Comparison of ENCODE assay signal across 11 cellular contexts in the genomic region with DNA sequence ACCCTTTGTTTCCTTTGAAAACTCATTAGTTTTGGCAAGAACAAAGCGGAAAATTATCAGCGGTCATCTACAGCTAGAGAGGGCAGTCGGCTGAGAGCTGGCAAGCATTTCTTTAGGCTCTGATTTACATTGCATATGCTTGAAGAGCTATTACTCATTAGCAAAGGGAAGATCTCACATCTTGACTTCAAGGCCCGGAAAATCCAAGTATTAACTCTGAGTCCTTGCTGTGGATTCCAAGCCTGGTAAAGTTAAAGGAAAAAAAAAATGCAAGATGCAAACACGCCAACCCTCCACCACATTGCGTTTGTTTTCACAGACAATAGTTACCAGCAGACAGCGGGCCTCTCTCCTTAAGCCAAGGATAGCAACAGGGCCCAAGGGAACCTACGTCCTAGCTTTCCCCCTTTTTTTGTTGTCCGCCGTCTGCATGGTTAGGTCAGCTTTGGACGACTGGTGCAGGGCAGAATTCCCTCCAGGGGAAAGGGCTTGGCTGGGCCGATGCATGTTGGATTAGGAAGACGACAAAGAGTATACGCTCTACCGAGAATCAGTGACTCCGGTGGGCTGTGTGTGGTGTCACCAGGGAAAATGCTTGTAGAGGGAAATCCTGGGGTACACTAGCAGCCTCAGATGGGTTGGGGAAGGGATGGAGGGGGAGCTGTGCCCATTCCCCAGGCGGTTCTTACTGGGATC. TPM values are rescaled to one million over a fixed set of nuclear protein-coding genes. Genes with fewer than 3 reads are reported as not detected.
DNase-seq lines count a peak whose midpoint lies in the region; ATAC-seq and TF ChIP-seq lines count a peak whose summit lies in the region.
"Had no signal": no experiment of that assay in that cellular context is flagged by ENCODE, and none has a peak within 500 bp of the region (broad histone marks: within the 10 kb centered on the region; RNA-seq: fewer than 3 reads in every experiment).

No MANE protein-coding gene starts in this region.

- H3K27ac ChIP-seq in subcutaneous abdominal adipose tissue (ENCODE audit: low read depth, low read length), result peak overlapping the region; percentile 23

- H3K27me3 ChIP-seq in subcutaneous abdominal adipose tissue (ENCODE audit: control insufficient read depth in 5 of 5, insufficient read depth in 4 of 5, low read length in 5 of 5), result no peaks in the 10 kb centered on the region
- H3K27me3 ChIP-seq: esophagus muscularis mucosa, tibial nerve had no signal

- H3K4me3 ChIP-seq in subcutaneous abdominal adipose tissue (ENCODE audit: low read depth in 1 of 5, low read length in 5 of 5), result peak overlapping the region; percentile 11 to 40 (median 30)

- H3K9me3 ChIP-seq in subcutaneous abdominal adipose tissue (ENCODE audit: control insufficient read depth in 5 of 5, low read length in 5 of 5), result no peaks in the 10 kb centered on the region
- H3K9me3 ChIP-seq: esophagus muscularis mucosa, tibial nerve had no signal

- no peaks in the 10 kb centered on the region for H3K27me3 Mint-ChIP-seq in activated naive CD8-positive, alpha-beta T cell
- no peaks in the 10 kb centered on the region for H3K27me3 Mint-ChIP-seq in activated naive CD8-positive, alpha-beta T cell treated with anti-CD3 and anti-CD28 coated beads, Interleukin-2, amount 50 U/mL, for 24 hours
- no peaks in the 10 kb centered on the region for H3K27me3 Mint-ChIP-seq in activated naive CD8-positive, alpha-beta T cell treated with anti-CD3 and anti-CD28 coated beads for 36 hours
- H3K27me3 Mint-ChIP-seq in immature natural killer cell (ENCODE audit: low read depth in 3 of 3), result peaks cover 0 to 4% (median 2%) of the 10 kb centered on the region in 3 donors

- TF ChIP-seq CTCF in GM20000 (IDR thresholded peaks at IDR 0.05; ENCODE audit: extremely low read depth, missing control alignments), result no peak
- no peak for TF ChIP-seq CTCF in GM10248 (IDR thresholded peaks at IDR 0.05; ENCODE audit: control extremely low read depth, extremely low read depth, low read depth, missing control alignments)

- H3K4me1 ChIP-seq in subcutaneous abdominal adipose tissue (ENCODE audit: control insufficient read depth in 5 of 5, insufficient read depth in 5 of 5, low read length in 5 of 5), result peaks cover 4 to 21% (median 16%) of the 10 kb centered on the region in 5 donors

- H3K36me3 ChIP-seq in subcutaneous abdominal adipose tissue (ENCODE audit: control insufficient read depth in 5 of 5, insufficient read depth in 5 of 5, low read length in 5 of 5), result peaks cover 0 to 4% (median 3%) of the 10 kb centered on the region in 5 donors

- no peak for DNase-seq in activated naive CD8-positive, alpha-beta T cell treated with anti-CD3 and anti-CD28 coated beads, Interleukin-2, amount 50 U/mL, for 24 hours
- no peak for DNase-seq in activated naive CD8-positive, alpha-beta T cell treated with anti-CD3 and anti-CD28 coated beads for 36 hours
- DNase-seq in immature natural killer cell, result no peak
- no peak for DNase-seq in NCI-H187 treated with DMSO at 0.1 percent for 48 hours (lab: John Stamatoyannopoulos, UW)
- DNase-seq in GM20000 (ENCODE audit: low spot score), result no peak
- DNase-seq in GM10248 (ENCODE audit: extremely low spot score), result no peak
- DNase-seq: Karpas-422 had no signal

- H3K4me3 Mint-ChIP-seq in activated naive CD8-positive, alpha-beta T cell, result peak overlapping the region; percentile 48
- H3K4me3 Mint-ChIP-seq in activated naive CD8-positive, alpha-beta T cell treated with anti-CD3 and anti-CD28 coated beads, Interleukin-2, amount 50 U/mL, for 24 hours, result no peak overlapping the region
- H3K4me3 Mint-ChIP-seq in activated naive CD8-positive, alpha-beta T cell treated with anti-CD3 and anti-CD28 coated beads for 36 hours, result peak overlapping the region; percentile 14
- peak overlapping the region; percentile 11 to 70 (median 57) for H3K4me3 Mint-ChIP-seq in immature natural killer cell

- CTCF ChIA-PET in GM10248 (lab: Yijun Ruan, JAX), result interaction anchor here (0.9 kb wide), 1 partner anchor 13 kb away, joined by 3 read pairs; no protein-coding TSS in a partner anchor

- H3K9ac ChIP-seq in subcutaneous abdominal adipose tissue (ENCODE audit: low read length in 5 of 5), result no peak overlapping the region

- H3K27ac Mint-ChIP-seq in activated naive CD8-positive, alpha-beta T cell, result no peak overlapping the region
- no peak overlapping the region for H3K27ac Mint-ChIP-seq in activated naive CD8-positive, alpha-beta T cell treated with anti-CD3 and anti-CD28 coated beads, Interleukin-2, amount 50 U/mL, for 24 hours
- no peak overlapping the region for H3K27ac Mint-ChIP-seq in activated naive CD8-positive, alpha-beta T cell treated with anti-CD3 and anti-CD28 coated beads for 36 hours
- H3K27ac Mint-ChIP-seq in immature natural killer cell, result peak overlapping the region in 1 of 6 donors; percentile 19

- H3K4me1 Mint-ChIP-seq in activated naive CD8-positive, alpha-beta T cell (ENCODE audit: low read depth), result peaks cover 6% of the 10 kb centered on the region
- peaks cover 4% of the 10 kb centered on the region for H3K4me1 Mint-ChIP-seq in activated naive CD8-positive, alpha-beta T cell treated with anti-CD3 and anti-CD28 coated beads, Interleukin-2, amount 50 U/mL, for 24 hours
- H3K4me1 Mint-ChIP-seq in activated naive CD8-positive, alpha-beta T cell treated with anti-CD3 and anti-CD28 coated beads for 36 hours, result peaks cover 8% of the 10 kb centered on the region
- H3K4me1 Mint-ChIP-seq in immature natural killer cell, result peaks cover 20 to 21% of the 10 kb centered on the region in 2 donors

- ATAC-seq in activated naive CD8-positive, alpha-beta T cell treated with anti-CD3 and anti-CD28 coated beads, Interleukin-2, amount 50 U/mL, for 24 hours, result no peak

- no peaks in the 10 kb centered on the region for H3K9me3 Mint-ChIP-seq in activated naive CD8-positive, alpha-beta T cell (ENCODE audit: low read depth)
- no peaks in the 10 kb centered on the region for H3K9me3 Mint-ChIP-seq in activated naive CD8-positive, alpha-beta T cell treated with anti-CD3 and anti-CD28 coated beads, Interleukin-2, amount 50 U/mL, for 24 hours
- no peaks in the 10 kb centered on the region for H3K9me3 Mint-ChIP-seq in activated naive CD8-positive, alpha-beta T cell treated with anti-CD3 and anti-CD28 coated beads for 36 hours
- no peaks in the 10 kb centered on the region for H3K9me3 Mint-ChIP-seq in immature natural killer cell

- POLR2A ChIA-PET in GM10248 (lab: Yijun Ruan, JAX), result no interaction called here

- H3K36me3 Mint-ChIP-seq in activated naive CD8-positive, alpha-beta T cell, result no peaks in the 10 kb centered on the region
- no peaks in the 10 kb centered on the region for H3K36me3 Mint-ChIP-seq in activated naive CD8-positive, alpha-beta T cell treated with anti-CD3 and anti-CD28 coated beads, Interleukin-2, amount 50 U/mL, for 24 hours (ENCODE audit: low read depth)
- no peaks in the 10 kb centered on the region for H3K36me3 Mint-ChIP-seq in activated naive CD8-positive, alpha-beta T cell treated with anti-CD3 and anti-CD28 coated beads for 36 hours
- H3K36me3 Mint-ChIP-seq in immature natural killer cell, result peaks cover 0 to 5% (median 4%) of the 10 kb centered on the region in 3 donors

RNA-seq across cellular contexts. Expression of a gene that starts 1.7 kb away (rescaled TPM):
- 1 to 10 TPM; 2.2 to 3.2 TPM for total RNA-seq in activated naive CD8-positive, alpha-beta T cell treated with anti-CD3 and anti-CD28 coated beads for 36 hours
- 1 to 10 TPM in 1 of 3 donors, under 1 TPM in 1, not detected in 1; 0.47 to 1.9 TPM for polyA plus RNA-seq in immature natural killer cell
